Comparison of ENCODE assay signal across 1 cellular context in the genomic region with DNA sequence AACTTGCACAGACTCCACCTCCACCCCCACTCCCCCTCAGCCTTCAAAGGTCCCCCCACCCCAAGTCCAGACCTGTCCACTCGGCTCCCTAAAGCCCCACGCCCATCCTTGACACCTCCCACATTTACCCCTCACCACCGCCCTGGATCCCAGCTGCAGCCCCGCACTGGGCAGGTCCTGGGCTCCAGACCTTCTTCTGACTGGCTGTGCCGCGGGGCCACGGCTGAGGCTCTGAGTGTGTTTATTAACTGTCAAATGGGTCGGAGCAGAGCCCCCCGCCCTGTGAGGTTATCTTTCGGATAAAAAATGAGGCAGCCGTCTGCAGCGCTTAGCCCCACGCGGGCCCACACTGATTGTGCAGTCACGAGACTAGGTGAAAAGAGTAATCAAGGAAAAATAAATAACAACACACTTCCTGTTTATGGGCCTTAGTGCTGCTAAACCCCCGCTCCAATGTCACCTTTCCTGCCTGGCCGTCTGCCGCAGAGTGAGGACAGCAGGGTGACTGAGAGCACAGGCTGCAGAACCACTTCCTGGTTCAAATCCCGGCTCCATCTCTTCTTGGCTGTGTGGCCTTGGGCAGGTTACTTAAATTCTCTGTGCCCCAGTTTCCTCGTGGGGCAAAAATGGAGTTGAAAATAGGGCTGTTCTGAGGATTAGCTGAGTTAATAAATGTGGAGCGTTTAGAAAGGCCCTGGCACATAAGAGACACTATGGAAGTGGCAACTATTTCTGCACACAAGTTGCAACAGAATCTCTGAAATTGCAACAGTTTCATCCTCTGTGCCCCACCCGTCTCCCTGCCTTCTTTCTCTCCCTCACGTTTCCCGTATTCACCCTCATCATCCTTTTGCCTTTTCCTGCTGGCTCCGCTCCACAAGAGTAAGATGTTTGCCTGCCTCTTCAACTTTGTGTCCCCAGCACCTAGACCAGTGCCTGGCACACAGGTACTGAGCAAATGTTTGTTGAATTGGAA.
TF ChIP-seq lines count a peak whose summit lies in the region.

No MANE protein-coding gene starts in this region.

TF ChIP-seq in HepG2, 621 proteins besides CTCF, POLR2A, EP300 and RAD21:
- no peak for TF ChIP-seq TMF1 (CRISPR knock-in tag; IDR thresholded peaks at IDR 0.05; ENCODE audit: low read depth)
- TF ChIP-seq ZNF678 (CRISPR knock-in tag; IDR thresholded peaks at IDR 0.05): no peak
- TF ChIP-seq TSC22D2 (CRISPR knock-in tag; IDR thresholded peaks at IDR 0.05; ENCODE audit: borderline replicate concordance): no peak
- TF ChIP-seq KMT2B (CRISPR knock-in tag; IDR thresholded peaks at IDR 0.05): no peak
- TF ChIP-seq HBP1 (CRISPR knock-in tag; IDR thresholded peaks at IDR 0.05; ENCODE audit: low read depth): no peak
- no peak for TF ChIP-seq NFIC (IDR thresholded peaks at IDR 0.05; ENCODE audit: low read length)
- no peak for TF ChIP-seq ZNF274 (CRISPR knock-in tag; IDR thresholded peaks at IDR 0.05)
- TF ChIP-seq ZNF24 (IDR thresholded peaks at IDR 0.05): no peak
- no peak for TF ChIP-seq ZNF749 (CRISPR knock-in tag; IDR thresholded peaks at IDR 0.05; ENCODE audit: borderline replicate concordance)
- no peak for TF ChIP-seq RFX3 (CRISPR knock-in tag; IDR thresholded peaks at IDR 0.05)
- TF ChIP-seq MZF1 (CRISPR knock-in tag; IDR thresholded peaks at IDR 0.05; ENCODE audit: borderline replicate concordance): no peak
- no peak for TF ChIP-seq KAT7 (CRISPR knock-in tag; IDR thresholded peaks at IDR 0.05; ENCODE audit: borderline replicate concordance)
- TF ChIP-seq DMAP1 (CRISPR knock-in tag; IDR thresholded peaks at IDR 0.05): no peak
- no peak for TF ChIP-seq ZNF543 (CRISPR knock-in tag; IDR thresholded peaks at IDR 0.05)
- no peak for TF ChIP-seq ZNF530 (CRISPR knock-in tag; IDR thresholded peaks at IDR 0.05; ENCODE audit: low read depth)
- TF ChIP-seq KDM6A (CRISPR knock-in tag; IDR thresholded peaks at IDR 0.05; ENCODE audit: low read depth): no peak
- no peak for TF ChIP-seq PHF21A (CRISPR knock-in tag; IDR thresholded peaks at IDR 0.05)
- no peak for TF ChIP-seq ZNF562 (CRISPR knock-in tag; IDR thresholded peaks at IDR 0.05; ENCODE audit: borderline replicate concordance)
- no peak for TF ChIP-seq ETV6 (CRISPR knock-in tag; conservative IDR thresholded peaks at IDR 0.05)
- peak; percentile 31; the same call in 1 of the 2 replicates for TF ChIP-seq RARA (CRISPR knock-in tag; IDR thresholded peaks at IDR 0.05)
- no peak for TF ChIP-seq CHD4 (IDR thresholded peaks at IDR 0.05; ENCODE audit: borderline replicate concordance, low read length)
- TF ChIP-seq PAXIP1 (CRISPR knock-in tag; conservative IDR thresholded peaks at IDR 0.05): no peak
- TF ChIP-seq PRPF4 (IDR thresholded peaks at IDR 0.05; ENCODE audit: low read depth, low read length, poor library complexity, severe bottlenecking): no peak
- no peak for TF ChIP-seq ZNF556 (CRISPR knock-in tag; IDR thresholded peaks at IDR 0.05; ENCODE audit: borderline replicate concordance)
- no peak for TF ChIP-seq ZNF547 (CRISPR knock-in tag; IDR thresholded peaks at IDR 0.05)
- TF ChIP-seq, protein P1, sequence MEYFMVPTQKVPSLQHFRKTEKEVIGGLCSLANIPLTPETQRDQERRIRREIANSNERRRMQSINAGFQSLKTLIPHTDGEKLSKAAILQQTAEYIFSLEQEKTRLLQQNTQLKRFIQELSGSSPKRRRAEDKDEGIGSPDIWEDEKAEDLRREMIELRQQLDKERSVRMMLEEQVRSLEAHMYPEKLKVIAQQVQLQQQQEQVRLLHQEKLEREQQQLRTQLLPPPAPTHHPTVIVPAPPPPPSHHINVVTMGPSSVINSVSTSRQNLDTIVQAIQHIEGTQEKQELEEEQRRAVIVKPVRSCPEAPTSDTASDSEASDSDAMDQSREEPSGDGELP (IDR thresholded peaks at IDR 0.05; ENCODE audit: borderline replicate concordance, low read depth): no peak
- TF ChIP-seq ZNF761 (CRISPR knock-in tag; conservative IDR thresholded peaks at IDR 0.05): no peak
- TF ChIP-seq HOXA3 (CRISPR knock-in tag; IDR thresholded peaks at IDR 0.05): no peak
- TF ChIP-seq CEBPB (IDR thresholded peaks at IDR 0.05; ENCODE audit: borderline replicate concordance, low read depth, low read length): peak; percentile 60; the same call in 1 of the 2 replicates
- TF ChIP-seq ZSCAN29 (CRISPR knock-in tag; conservative IDR thresholded peaks at IDR 0.05): no peak
- no peak for TF ChIP-seq ZNF512B (CRISPR knock-in tag; IDR thresholded peaks at IDR 0.05; ENCODE audit: borderline replicate concordance)
- TF ChIP-seq ZNF768 (CRISPR knock-in tag; IDR thresholded peaks at IDR 0.05): peak; percentile 93
- no peak for TF ChIP-seq ZNF256 (CRISPR knock-in tag; conservative IDR thresholded peaks at IDR 0.05)
- no peak for TF ChIP-seq GZF1 (CRISPR knock-in tag; IDR thresholded peaks at IDR 0.05)
- no peak for TF ChIP-seq GABPA (IDR thresholded peaks at IDR 0.05; ENCODE audit: low read depth, low read length)
- TF ChIP-seq GABPA (CRISPR knock-in tag; IDR thresholded peaks at IDR 0.05; ENCODE audit: low read depth): 0 out of 2 replicates have a peak, but pooled peaks have one; percentile 12
- no peak for TF ChIP-seq MBD4 (IDR thresholded peaks at IDR 0.05; ENCODE audit: borderline replicate concordance, low read length)
- TF ChIP-seq ZBTB7A (CRISPR knock-in tag; IDR thresholded peaks at IDR 0.05): no peak
- no peak for TF ChIP-seq AKNA (CRISPR knock-in tag; IDR thresholded peaks at IDR 0.05; ENCODE audit: borderline replicate concordance)
- TF ChIP-seq ELF4 (CRISPR knock-in tag; IDR thresholded peaks at IDR 0.05; ENCODE audit: borderline replicate concordance): no peak
- no peak for TF ChIP-seq PHF8 (CRISPR knock-in tag; IDR thresholded peaks at IDR 0.05)
- TF ChIP-seq, protein P2, sequence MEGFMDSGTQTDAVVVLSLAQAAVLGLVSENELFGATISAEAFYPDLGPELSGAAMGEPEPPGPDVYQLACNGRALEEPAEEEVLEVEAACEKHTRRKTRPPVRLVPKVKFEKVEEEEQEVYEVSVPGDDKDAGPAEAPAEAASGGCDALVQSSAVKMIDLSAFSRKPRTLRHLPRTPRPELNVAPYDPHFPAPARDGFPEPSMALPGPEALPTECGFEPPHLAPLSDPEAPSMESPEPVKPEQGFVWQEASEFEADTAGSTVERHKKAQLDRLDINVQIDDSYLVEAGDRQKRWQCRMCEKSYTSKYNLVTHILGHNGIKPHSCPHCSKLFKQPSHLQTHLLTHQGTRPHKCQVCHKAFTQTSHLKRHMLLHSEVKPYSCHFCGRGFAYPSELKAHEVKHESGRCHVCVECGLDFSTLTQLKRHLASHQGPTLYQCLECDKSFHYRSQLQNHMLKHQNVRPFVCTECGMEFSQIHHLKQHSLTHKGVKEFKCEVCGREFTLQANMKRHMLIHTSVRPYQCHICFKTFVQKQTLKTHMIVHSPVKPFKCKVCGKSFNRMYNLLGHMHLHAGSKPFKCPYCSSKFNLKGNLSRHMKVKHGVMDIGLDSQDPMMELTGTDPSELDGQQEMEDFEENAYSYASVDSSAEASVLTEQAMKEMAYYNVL (CRISPR knock-in tag; IDR thresholded peaks at IDR 0.05; ENCODE audit: borderline replicate concordance): no peak
- no peak for TF ChIP-seq MAFG (CRISPR knock-in tag; IDR thresholded peaks at IDR 0.05)
- peak; percentile 31; the same call in 1 of the 2 replicates for TF ChIP-seq ZMYM3 (CRISPR knock-in tag; IDR thresholded peaks at IDR 0.05)
- TF ChIP-seq, protein P3, sequence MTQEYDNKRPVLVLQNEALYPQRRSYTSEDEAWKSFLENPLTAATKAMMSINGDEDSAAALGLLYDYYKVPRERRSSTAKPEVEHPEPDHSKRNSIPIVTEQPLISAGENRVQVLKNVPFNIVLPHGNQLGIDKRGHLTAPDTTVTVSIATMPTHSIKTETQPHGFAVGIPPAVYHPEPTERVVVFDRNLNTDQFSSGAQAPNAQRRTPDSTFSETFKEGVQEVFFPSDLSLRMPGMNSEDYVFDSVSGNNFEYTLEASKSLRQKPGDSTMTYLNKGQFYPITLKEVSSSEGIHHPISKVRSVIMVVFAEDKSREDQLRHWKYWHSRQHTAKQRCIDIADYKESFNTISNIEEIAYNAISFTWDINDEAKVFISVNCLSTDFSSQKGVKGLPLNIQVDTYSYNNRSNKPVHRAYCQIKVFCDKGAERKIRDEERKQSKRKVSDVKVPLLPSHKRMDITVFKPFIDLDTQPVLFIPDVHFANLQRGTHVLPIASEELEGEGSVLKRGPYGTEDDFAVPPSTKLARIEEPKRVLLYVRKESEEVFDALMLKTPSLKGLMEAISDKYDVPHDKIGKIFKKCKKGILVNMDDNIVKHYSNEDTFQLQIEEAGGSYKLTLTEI (CRISPR knock-in tag; conservative IDR thresholded peaks at IDR 0.05): no peak
TF ChIP-seq in HepG2: peak in this region for 5.
